In genomic region chr15:52183562-52184173, GRCh38 we compare ENCODE assay signal across 8 cellular contexts. TPM values are rescaled to one million over a fixed set of nuclear protein-coding genes. Genes with fewer than 3 reads are reported as not detected.
DNase-seq lines count a peak whose midpoint lies in the region; ATAC-seq and TF ChIP-seq lines count a peak whose summit lies in the region.

No MANE protein-coding gene starts in this region.

- TF ChIP-seq CTCF in heart left ventricle (IDR thresholded peaks at IDR 0.05) = peak; percentile 24 to 68 (median 48)
- TF ChIP-seq CTCF in OCI-LY3 (IDR thresholded peaks at IDR 0.05; ENCODE audit: low read depth, low read length) = peak; percentile 88
- peak in 3 of 4 experiments; percentile 21 to 40 (median 27) for TF ChIP-seq CTCF in sigmoid colon (IDR thresholded peaks at IDR 0.05)

- H3K4me1 ChIP-seq in heart left ventricle = peaks cover 0 to 13% (median 6%) of the 10 kb centered on the region in 12 donors
- peaks cover 18% of the 10 kb centered on the region for H3K4me1 ChIP-seq in OCI-LY3 (ENCODE audit: low read length)
- H3K4me1 ChIP-seq in sigmoid colon = peaks cover 0 to 12% (median 9%) of the 10 kb centered on the region in 4 donors

- no peaks in the 10 kb centered on the region for H3K27me3 ChIP-seq in heart left ventricle
- no peaks in the 10 kb centered on the region for H3K27me3 ChIP-seq in OCI-LY3 (ENCODE audit: low read depth, low read length)
- H3K27me3 ChIP-seq in sigmoid colon = no peaks in the 10 kb centered on the region

- H3K9me3 ChIP-seq in heart left ventricle (no peaks in the 10 kb centered on the region), OCI-LY3 (ENCODE audit: insufficient read depth, low read length) (no peaks in the 10 kb centered on the region), sigmoid colon (no peaks in the 10 kb centered on the region)

- 57 to 67% (median 65%) methylated on average over 2 of the region's 2 CpGs for WGBS in heart left ventricle, 4 donors
- 72 to 75% methylated on average over 2 of the region's 2 CpGs for WGBS in sigmoid colon, 2 donors

- peaks cover 5% of the 10 kb centered on the region for H3K79me2 ChIP-seq in OCI-LY3 (ENCODE audit: low read length)

- TF ChIP-seq EP300 in sigmoid colon (IDR thresholded peaks at IDR 0.05) = no peak

- no peak overlapping the region for H3K9ac ChIP-seq in OCI-LY3 (ENCODE audit: low read length)

- ATAC-seq in heart left ventricle = no peak
- ATAC-seq in left cardiac atrium = no peak
- no peak for ATAC-seq in HG02623 (IDR thresholded peaks at IDR 0.05; ENCODE audit: unreplicated experiment)
- no peak for ATAC-seq in GM18502 (IDR thresholded peaks at IDR 0.05; ENCODE audit: poor library complexity, unreplicated experiment)

- DNase-seq in heart left ventricle (no peak), left cardiac atrium (no peak), fibroblast of gingiva (ENCODE audit: low read depth) (peak; percentile 20), sigmoid colon (no peak)
- DNase-seq in NK-92 treated with Interleukin-12 subunit alpha and Interleukin-12 subunit beta, amount 100 ng/mL, for 24 hours (lab: John Stamatoyannopoulos, UW) = no peak

- TF ChIP-seq POLR2A in heart left ventricle (IDR thresholded peaks at IDR 0.05) (no peak), sigmoid colon (IDR thresholded peaks at IDR 0.05) (no peak)

- H3K36me3 ChIP-seq in heart left ventricle (no peaks in the 10 kb centered on the region), OCI-LY3 (replicated peaks; ENCODE audit: low read depth, low read length) (no peaks in the 10 kb centered on the region), sigmoid colon (no peaks in the 10 kb centered on the region)

- H3K4me3 ChIP-seq in heart left ventricle = no peak overlapping the region
- no peak overlapping the region for H3K4me3 ChIP-seq in OCI-LY3 (ENCODE audit: low read length)
- H3K4me3 ChIP-seq in sigmoid colon = no peak overlapping the region

- H4K20me1 ChIP-seq in OCI-LY3 (ENCODE audit: insufficient read depth, low read length) = peaks cover 5% of the 10 kb centered on the region

- intact Hi-C loops in heart left ventricle (cut with DNase I) = no loop called here
- intact Hi-C loops in left cardiac atrium (cut with DNase I) = loop anchor here in 1 of 2 donors (2.0 kb wide), 2 partner anchors 43 to 49 kb away; no protein-coding TSS in a partner anchor
- intact Hi-C loops in sigmoid colon (cut with DNase I) = loop anchor here (5.0 kb wide), 1 partner anchor 44 kb away; no protein-coding TSS in a partner anchor

- no peak overlapping the region for H3K4me2 ChIP-seq in OCI-LY3 (ENCODE audit: low read length)

- H3K27ac ChIP-seq in heart left ventricle (no peak overlapping the region), OCI-LY3 (ENCODE audit: low read length) (no peak overlapping the region), sigmoid colon (no peak overlapping the region)

- H2AFZ ChIP-seq in OCI-LY3 (ENCODE audit: low read depth, low read length) = no peak overlapping the region

RNA-seq across cellular contexts. Expression of gene GNB5, which starts 7.5 kb away (rescaled TPM):
- 10 to 100 TPM in 5 of 9 donors, 1 to 10 TPM in 4; 5.3 to 12.4 (median 10.8) TPM for total RNA-seq in heart left ventricle
- polyA plus RNA-seq in heart left ventricle = 1 to 10 TPM; 4.2 to 6.4 TPM
- 10 to 100 TPM; 36.3 to 63.4 TPM for total RNA-seq in left cardiac atrium
- 10 to 100 TPM; 31.9 to 39.9 (median 35.6) TPM for total RNA-seq in sigmoid colon
- 10 to 100 TPM in 1 of 3 donors, 1 to 10 TPM in 2; 7.8 to 16.5 (median 9.0) TPM for polyA plus RNA-seq in sigmoid colon

Comparison
In these comparisons a context has a peak if more than half of its experiments do, and no peak if none do; other contexts are left out.
1. CTCF ChIP-seq: peak in every context shown above with its lines; median percentile 88 in OCI-LY3; 48 in heart left ventricle; 27 in sigmoid colon.